25 cellular contexts compared by ENCODE assay signal in genomic region chr6:41500561-41500960, GRCh38.
"Had no signal": no experiment of that assay in that cellular context is flagged by ENCODE, and none has a peak within 500 bp of the region (broad histone marks: within the 10 kb centered on the region; RNA-seq: fewer than 3 reads in every experiment).

No MANE protein-coding gene starts in this region.

- H3K27ac Mint-ChIP-seq: dendritic cell treated with granulocyte-macrophage colony-stimulating factor and Interleukin-4, amounts not matched to agents 40 ng/mL and 50 ng/mL, for 4 days; effector memory CD8-positive, alpha-beta T cell; endodermal cell; mesothelial cell of epicardium had no signal

- H3K4me3 ChIP-seq: colonic mucosa, esophagus squamous epithelium, gastrocnemius medialis, heart right ventricle, left lung, lower lobe of right lung, mucosa of descending colon had no signal

- H3K9me3 Mint-ChIP-seq: dendritic cell treated with granulocyte-macrophage colony-stimulating factor and Interleukin-4, amounts not matched to agents 40 ng/mL and 50 ng/mL, for 4 days; effector memory CD8-positive, alpha-beta T cell; endodermal cell; mesothelial cell of epicardium; naive B cell had no signal

- H3K36me3 Mint-ChIP-seq: mesothelial cell of epicardium, naive B cell had no signal

- H3K27ac ChIP-seq: colonic mucosa, epithelial cell of prostate, esophagus squamous epithelium, gastrocnemius medialis, heart right ventricle, left lung, lower lobe of right lung had no signal

- ATAC-seq: effector memory CD8-positive, alpha-beta T cell; esophagus mucosa; gastrocnemius medialis; heart right ventricle; left cardiac atrium; left lung; left ventricle myocardium superior; lower lobe of right lung; mucosa of descending colon had no signal

- H3K9me3 ChIP-seq: colonic mucosa, esophagus squamous epithelium, gastrocnemius medialis, heart right ventricle, left lung, lower lobe of right lung, mucosa of descending colon had no signal

- DNase-seq: colonic mucosa; cortex of kidney; effector CD8-positive, alpha-beta T cell; effector memory CD8-positive, alpha-beta T cell; endodermal cell; erythroblast; esophagus squamous epithelium; foreskin fibroblast; foreskin melanocyte; gastrocnemius medialis; glutamatergic neuron; head of caudate nucleus; heart right ventricle; hippocampal formation; left cardiac atrium; left lung; left ventricle myocardium superior; lower lobe of right lung; mesenchymal stem cell; mucosa of descending colon; naive B cell had no signal

- H3K36me3 ChIP-seq: colonic mucosa, esophagus squamous epithelium, gastrocnemius medialis, heart right ventricle, left lung, lower lobe of right lung had no signal

- H3K4me3 Mint-ChIP-seq: dendritic cell treated with granulocyte-macrophage colony-stimulating factor and Interleukin-4, amounts not matched to agents 40 ng/mL and 50 ng/mL, for 4 days; effector memory CD8-positive, alpha-beta T cell; endodermal cell; mesothelial cell of epicardium; naive B cell had no signal
